ENCODE assay signal across 1 cellular context in the genomic region with DNA sequence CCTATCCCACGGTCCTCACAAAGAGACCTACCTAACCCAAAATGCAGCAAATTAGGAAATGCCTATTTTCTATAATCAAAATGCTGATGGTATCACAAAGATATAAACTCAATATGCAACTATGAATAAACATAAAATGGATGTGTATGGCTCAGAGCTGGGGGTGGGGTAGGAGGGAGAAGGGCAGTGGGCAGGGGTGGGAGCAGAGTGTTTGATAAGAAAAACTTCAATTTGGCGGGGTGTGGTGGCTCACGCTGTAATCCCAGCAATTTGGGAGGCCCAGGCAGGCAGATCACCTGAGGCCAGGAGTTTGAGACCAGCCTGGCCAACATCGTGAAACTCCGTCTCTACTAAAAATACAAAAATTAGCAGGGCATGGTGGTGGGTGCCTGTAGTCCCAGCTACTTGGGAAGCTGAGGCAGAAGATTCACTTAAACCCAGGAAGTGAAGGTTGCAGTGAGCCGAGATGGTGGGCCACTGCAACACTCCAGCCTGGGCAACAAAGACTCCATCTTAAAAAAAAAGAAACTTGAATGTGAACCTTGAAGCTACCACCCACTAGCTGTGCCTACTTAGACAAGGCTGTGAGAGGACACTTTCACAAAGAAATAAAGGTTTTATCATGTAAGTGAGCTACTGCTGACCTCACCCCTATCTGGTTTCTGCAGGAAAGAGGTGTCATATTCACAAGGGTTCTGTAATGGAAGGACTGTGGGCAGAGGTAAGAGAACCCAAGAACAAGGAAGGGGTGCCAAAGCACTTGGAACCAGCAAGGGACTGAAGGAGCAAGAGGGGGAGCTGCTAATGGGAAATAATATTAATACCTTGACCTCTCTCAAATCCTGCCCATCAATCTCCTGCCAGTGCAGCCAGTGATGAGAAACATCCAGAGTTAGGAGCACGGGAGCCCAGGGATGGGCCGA.
TF ChIP-seq lines count a peak whose summit lies in the region.

No MANE protein-coding gene starts in this region.

TF ChIP-seq in H1, 55 proteins besides CTCF, POLR2A, EP300 and RAD21 (continued from another document):
- TF ChIP-seq CHD7 (IDR thresholded peaks at IDR 0.05; ENCODE audit: insufficient replicate concordance, low read length): no peak
